Comparison of ENCODE assay signal across 13 cellular contexts in genomic region chr4:10057023-10057395, GRCh38. TPM values are rescaled to one million over a fixed set of nuclear protein-coding genes. Genes with fewer than 3 reads are reported as not detected.
DNase-seq lines count a peak whose midpoint lies in the region; ATAC-seq and TF ChIP-seq lines count a peak whose summit lies in the region.
"Had no signal": no experiment of that assay in that cellular context is flagged by ENCODE, and none has a peak within 500 bp of the region (broad histone marks: within the 10 kb centered on the region; RNA-seq: fewer than 3 reads in every experiment).

No MANE protein-coding gene starts in this region.

- H3K4me3 Mint-ChIP-seq in Caco-2 (ENCODE audit: unreplicated experiment) = no peak overlapping the region
- H3K4me3 Mint-ChIP-seq in nephron = no peak overlapping the region
- no peak overlapping the region for H3K4me3 Mint-ChIP-seq in type B pancreatic cell
- H3K4me3 Mint-ChIP-seq in natural killer cell treated with Interleukin-12 subunit alpha and Interleukin-12 subunit beta and Interleukin-15 and Interleukin-18, amount 100 ng/mL, for 72 hours = no peak overlapping the region
- H3K4me3 Mint-ChIP-seq: CD4-positive, CD25-positive, alpha-beta regulatory T cell; CD8-positive, alpha-beta memory T cell; H9 had no signal

- DNase-seq in Caco-2 = no peak
- no peak for DNase-seq in body of pancreas
- DNase-seq in type B pancreatic cell (ENCODE audit: extremely low spot score, unreplicated experiment) = peak; percentile 49
- no peak for DNase-seq in mesenteric fat pad (ENCODE audit: low spot score)
- no peak for DNase-seq in testis
- DNase-seq in natural killer cell treated with Interleukin-12 subunit alpha and Interleukin-12 subunit beta and Interleukin-15 and Interleukin-18, amount 100 ng/mL, for 72 hours (ENCODE audit: low spot score) = no peak
- DNase-seq: ACHN; BE2C; C1 segment of cervical spinal cord; CD4-positive, CD25-positive, alpha-beta regulatory T cell; CD8-positive, alpha-beta memory T cell; H9 had no signal

- H3K27ac Mint-ChIP-seq in Caco-2 (ENCODE audit: unreplicated experiment) = peak overlapping the region; percentile 87
- H3K27ac Mint-ChIP-seq in nephron = peak overlapping the region in 2 of 3 experiments; percentile 15 to 44
- H3K27ac Mint-ChIP-seq in type B pancreatic cell = no peak overlapping the region
- no peak overlapping the region for H3K27ac Mint-ChIP-seq in natural killer cell treated with Interleukin-12 subunit alpha and Interleukin-12 subunit beta and Interleukin-15 and Interleukin-18, amount 100 ng/mL, for 72 hours
- H3K27ac Mint-ChIP-seq: CD4-positive, CD25-positive, alpha-beta regulatory T cell; H9 had no signal

- H3K27me3 ChIP-seq in Caco-2 (replicated peaks; ENCODE audit: control insufficient read depth, insufficient read depth, low read length) (no peaks in the 10 kb centered on the region), body of pancreas (no peaks in the 10 kb centered on the region), testis (no peaks in the 10 kb centered on the region)
- H3K27me3 ChIP-seq: BE2C had no signal

- POLR2A ChIA-PET in Caco-2 (lab: Charles Lee) = no interaction called here

- ATAC-seq in body of pancreas = peak; percentile 10
- no peak for ATAC-seq in natural killer cell treated with Interleukin-12 subunit alpha and Interleukin-12 subunit beta and Interleukin-15 and Interleukin-18, amount 100 ng/mL, for 72 hours

- BruUV-seq in Caco-2 (replicated peaks; lab: Mats Ljungman, UMichigan) = no TSS peak

- no peaks in the 10 kb centered on the region for H3K36me3 ChIP-seq in Caco-2 (ENCODE audit: control insufficient read depth, insufficient read depth, low read length)
- H3K36me3 ChIP-seq in body of pancreas (replicated peaks in 1 of 2; ENCODE audit: insufficient read depth in 1 of 2, low read depth in 2 of 2) = no peaks in the 10 kb centered on the region
- no peaks in the 10 kb centered on the region for H3K36me3 ChIP-seq in testis (ENCODE audit: low read depth, missing control alignments)
- H3K36me3 ChIP-seq: BE2C had no signal

- H3K9me3 ChIP-seq in Caco-2 (no peaks in the 10 kb centered on the region), body of pancreas (no peaks in the 10 kb centered on the region), testis (no peaks in the 10 kb centered on the region)
- H3K9me3 ChIP-seq: BE2C had no signal

- intact Hi-C loops in Caco-2 (cut with micrococcal nuclease; ENCODE audit: unreplicated experiment) (no loop called here), body of pancreas (cut with DNase I) (no loop called here), testis (cut with DNase I; ENCODE audit: low total_unique reads) (no loop called here)

- H3K4me1 ChIP-seq in Caco-2 (peaks cover 42% of the 10 kb centered on the region), body of pancreas (peaks cover 8% of the 10 kb centered on the region), testis (no peaks in the 10 kb centered on the region)

- peaks cover 29% of the 10 kb centered on the region for H3K4me1 Mint-ChIP-seq in Caco-2 (ENCODE audit: low read depth, unreplicated experiment)
- peaks cover 30% of the 10 kb centered on the region for H3K4me1 Mint-ChIP-seq in nephron
- H3K4me1 Mint-ChIP-seq in type B pancreatic cell (ENCODE audit: unreplicated experiment) = peaks cover 23% of the 10 kb centered on the region
- peaks cover 0 to 6% of the 10 kb centered on the region in 2 donors for H3K4me1 Mint-ChIP-seq in natural killer cell treated with Interleukin-12 subunit alpha and Interleukin-12 subunit beta and Interleukin-15 and Interleukin-18, amount 100 ng/mL, for 72 hours (ENCODE audit: low read depth in 2 of 2)
- H3K4me1 Mint-ChIP-seq: CD8-positive, alpha-beta memory T cell had no signal

- 38 to 65% methylated on average over 3 to 4 of the region's 4 CpGs for WGBS in body of pancreas, 2 donors
- WGBS in testis, 2 donors = 86 to 96% methylated on average over 4 of the region's 4 CpGs

- H3K36me3 Mint-ChIP-seq in Caco-2 (ENCODE audit: insufficient read depth, unreplicated experiment) (no peaks in the 10 kb centered on the region), nephron (ENCODE audit: low read depth) (no peaks in the 10 kb centered on the region), type B pancreatic cell (peaks cover 3% of the 10 kb centered on the region)
- peaks cover 5% of the 10 kb centered on the region for H3K36me3 Mint-ChIP-seq in natural killer cell treated with Interleukin-12 subunit alpha and Interleukin-12 subunit beta and Interleukin-15 and Interleukin-18, amount 100 ng/mL, for 72 hours

- TF ChIP-seq CTCF in Caco-2 (IDR thresholded peaks at IDR 0.05; ENCODE audit: insufficient read depth in 1 of 2, low read depth in 1 of 2, low read length in 1 of 2, severe bottlenecking in 1 of 2, unreplicated experiment in 1 of 2) (no peak), body of pancreas (IDR thresholded peaks at IDR 0.05) (no peak), nephron (IDR thresholded peaks at IDR 0.05; ENCODE audit: unreplicated experiment in 3 of 3) (no peak), type B pancreatic cell (conservative IDR thresholded peaks at IDR 0.05) (no peak), testis (IDR thresholded peaks at IDR 0.05) (no peak)

- CTCF ChIA-PET in Caco-2 (lab: Charles Lee) = interaction anchor here (1.0 kb wide), 1 partner anchor 42 kb away, joined by 3 read pairs; no protein-coding TSS in a partner anchor

- H3K27me3 Mint-ChIP-seq in Caco-2 (ENCODE audit: insufficient read depth, unreplicated experiment) (no peaks in the 10 kb centered on the region), nephron (ENCODE audit: low read depth) (peaks cover 8% of the 10 kb centered on the region), type B pancreatic cell (peaks cover 9% of the 10 kb centered on the region)
- no peaks in the 10 kb centered on the region for H3K27me3 Mint-ChIP-seq in natural killer cell treated with Interleukin-12 subunit alpha and Interleukin-12 subunit beta and Interleukin-15 and Interleukin-18, amount 100 ng/mL, for 72 hours
- H3K27me3 Mint-ChIP-seq: CD4-positive, CD25-positive, alpha-beta regulatory T cell; CD8-positive, alpha-beta memory T cell had no signal

- no peak overlapping the region for H3K4me3 ChIP-seq in Caco-2 (ENCODE audit: low read depth, low read length)
- no peak overlapping the region for H3K4me3 ChIP-seq in body of pancreas
- H3K4me3 ChIP-seq in testis = no peak overlapping the region

- H3K9me3 Mint-ChIP-seq in Caco-2 (ENCODE audit: unreplicated experiment) (no peaks in the 10 kb centered on the region), nephron (no peaks in the 10 kb centered on the region), type B pancreatic cell (peaks cover 5% of the 10 kb centered on the region)
- no peaks in the 10 kb centered on the region for H3K9me3 Mint-ChIP-seq in natural killer cell treated with Interleukin-12 subunit alpha and Interleukin-12 subunit beta and Interleukin-15 and Interleukin-18, amount 100 ng/mL, for 72 hours
- H3K9me3 Mint-ChIP-seq: CD8-positive, alpha-beta memory T cell had no signal

- H3K27ac ChIP-seq in body of pancreas = peak overlapping the region; percentile 46 to 74 (median 64)
- H3K27ac ChIP-seq in testis = no peak overlapping the region

- TF ChIP-seq POLR2A in body of pancreas (IDR thresholded peaks at IDR 0.05) = no peak
- no peak for TF ChIP-seq POLR2A in testis (IDR thresholded peaks at IDR 0.05)

RNA-seq across cellular contexts. Expression of gene SLC2A9, which starts 35.7 kb away (rescaled TPM):
- total RNA-seq in Caco-2 (2022) (17.5 and 21.0 TPM in 2 replicates), body of pancreas (1 to 10 TPM; 1.6 to 8.6 TPM), type B pancreatic cell (ENCODE audit: low replicate concordance) (1.1 and 2.5 TPM in 2 replicates), mesenteric fat pad (5.5 TPM), testis (1 to 10 TPM; 6.8 to 7.5 TPM)
- polyA plus RNA-seq in testis (ENCODE audit: insufficient read depth, low read depth, low replicate concordance) = 6.3 TPM
- 1 to 10 TPM; 1.8 to 3.3 TPM for total RNA-seq in natural killer cell treated with Interleukin-12 subunit alpha and Interleukin-12 subunit beta and Interleukin-15 and Interleukin-18, amount 100 ng/mL, for 72 hours

RNA-seq across cellular contexts. Expression of gene WDR1, which starts 59.6 kb away (rescaled TPM):
- total RNA-seq in Caco-2 (2022) = 250 and 270 TPM in 2 replicates
- total RNA-seq in body of pancreas = 10 to 100 TPM; 46.1 to 51.9 TPM
- 227 and 313 TPM in 2 replicates for total RNA-seq in type B pancreatic cell (ENCODE audit: low replicate concordance)
- 249 TPM for total RNA-seq in mesenteric fat pad
- total RNA-seq in testis = 100 to 1,000 TPM; 165 to 168 TPM
- 295 TPM for polyA plus RNA-seq in testis (ENCODE audit: insufficient read depth, low read depth, low replicate concordance)
- 100 to 1,000 TPM; 550 to 559 TPM for total RNA-seq in natural killer cell treated with Interleukin-12 subunit alpha and Interleukin-12 subunit beta and Interleukin-15 and Interleukin-18, amount 100 ng/mL, for 72 hours

Comparison
In these comparisons a context has a peak if more than half of its experiments do, and no peak if none do; other contexts are left out.
1. H3K27ac Mint-ChIP-seq: peak in Caco-2 (single experiment) and nephron (2 of 3); none in type B pancreatic cell (single experiment) and natural killer cell treated with Interleukin-12 subunit alpha and Interleukin-12 subunit beta and Interleukin-15 and Interleukin-18, amount 100 ng/mL, for 72 hours (0 of 2).
2. H3K27ac ChIP-seq: peak in body of pancreas (4 of 4); none in testis (0 of 2).